Comparison of ENCODE assay signal across 8 cellular contexts in genomic region chr16:89256651-89257254, GRCh38. TPM values are rescaled to one million over a fixed set of nuclear protein-coding genes. Genes with fewer than 3 reads are reported as not detected.
A peak's percentile ranks its signal among the peaks of the same experiment; 100 is the strongest.
DNase-seq lines count a peak whose midpoint lies in the region; ATAC-seq, FAIRE-seq and TF ChIP-seq lines count a peak whose summit lies in the region.

No MANE protein-coding gene starts in this region.

- peaks cover 19% of the 10 kb centered on the region for H3K4me1 Mint-ChIP-seq in T-helper 17 cell

- H3K4me1 ChIP-seq in GM23248 (ENCODE audit: insufficient read depth), result no peaks in the 10 kb centered on the region
- H3K4me1 ChIP-seq in iPS DF 6.9 (ENCODE audit: control insufficient read depth, insufficient read depth, low read length), result no peaks in the 10 kb centered on the region
- H3K4me1 ChIP-seq in small intestine (ENCODE audit: control insufficient read depth in 2 of 2, insufficient read depth in 1 of 2, low read depth in 1 of 2, low read length in 1 of 2), result peaks cover 0 to 1% of the 10 kb centered on the region in 2 donors

- no peak overlapping the region for H3K27ac ChIP-seq in GM23248
- no peak overlapping the region for H3K27ac ChIP-seq in iPS DF 6.9 (ENCODE audit: low read length)
- H3K27ac ChIP-seq in small intestine (ENCODE audit: low read depth in 1 of 2, low read length in 1 of 2), result peak overlapping the region; percentile 49 to 90

- peak overlapping the region; percentile 54; the same call in 1 of the 2 replicates for H3K9ac ChIP-seq in GM23248

- peak overlapping the region; percentile 89 for H3K4me3 Mint-ChIP-seq in T-helper 17 cell

- TF ChIP-seq POLR2A in GM18505 (IDR thresholded peaks at IDR 0.05; ENCODE audit: borderline replicate concordance, extremely low read depth, insufficient read depth, insufficient read length), result no peak

- H3F3A ChIP-seq in GM23248 (ENCODE audit: insufficient read depth), result no peaks in the 10 kb centered on the region

- peak overlapping the region; percentile 58 for H3K4me3 ChIP-seq in GM23248
- H3K4me3 ChIP-seq in iPS DF 6.9 (ENCODE audit: low read length), result peak overlapping the region; percentile 8; the same call in 1 of the 2 replicates
- peak overlapping the region in 1 of 2 donors; percentile 59 for H3K4me3 ChIP-seq in small intestine (ENCODE audit: low read depth in 1 of 2, low read length in 2 of 2)

- H4K20me1 ChIP-seq in GM23248 (ENCODE audit: insufficient read depth), result no peaks in the 10 kb centered on the region

- H3K27ac Mint-ChIP-seq in T-helper 17 cell, result peak overlapping the region; percentile 63

- 5 to 14% methylated on average over 36 to 56 of the region's 57 CpGs for WGBS in GM23248 (ENCODE audit: low coverage in 1 of 2, low lambda C conversion rate in 2 of 2, missing lambda C conversion rate in 2 of 2), 2 experiments
- no CpG with 5 or more reads among the region's 57 CpGs for WGBS in iPS DF 6.9 (ENCODE audit: insufficient coverage, insufficient read length)
- 4 to 5% (median 5%) methylated on average over 48 to 57 of the region's 57 CpGs for WGBS in small intestine, 3 donors

- peak overlapping the region; percentile 33 for H3K4me2 ChIP-seq in GM23248 (ENCODE audit: unreplicated experiment)

- H2AFZ ChIP-seq in GM23248, result peak overlapping the region; percentile 23

- ATAC-seq in T-helper 17 cell, result peak; percentile 96
- no peak for ATAC-seq in HG02678 (IDR thresholded peaks at IDR 0.05; ENCODE audit: unreplicated experiment)
- ATAC-seq in GM18505 (IDR thresholded peaks at IDR 0.05; ENCODE audit: unreplicated experiment), result no peak

- FAIRE-seq in small intestine (lab: Jason Lieb, UNC), result no peak

- DNase-seq in GM23248, result peak; percentile 89
- DNase-seq in T-helper 17 cell, result peak; percentile 60 to 74 (median 61)
- peak in 33 of 56 donors; percentile 14 to 85 (median 48) for DNase-seq in amygdala (lab: John Stamatoyannopoulos, UW)
- no peak for DNase-seq in iPS DF 6.9 (ENCODE audit: low read depth, low spot score)
- DNase-seq in small intestine, result peak; percentile 87
- DNase-seq in NCI-H1048 (lab: John Stamatoyannopoulos, UW), result no peak

- no peaks in the 10 kb centered on the region for H3K36me3 Mint-ChIP-seq in T-helper 17 cell (ENCODE audit: low read depth)

- peaks cover 23% of the 10 kb centered on the region for H3K27me3 Mint-ChIP-seq in T-helper 17 cell

- no peaks in the 10 kb centered on the region for H3K27me3 ChIP-seq in GM23248 (replicated peaks; ENCODE audit: insufficient read depth)
- H3K27me3 ChIP-seq in iPS DF 6.9 (ENCODE audit: control insufficient read depth, insufficient read depth, low read length), result no peaks in the 10 kb centered on the region; the same call in 1 of the 2 replicates
- no peaks in the 10 kb centered on the region for H3K27me3 ChIP-seq in small intestine (ENCODE audit: control insufficient read depth in 2 of 2, insufficient read depth in 2 of 2, low read length in 2 of 2)

- no peaks in the 10 kb centered on the region for H3K79me2 ChIP-seq in GM23248 (ENCODE audit: insufficient read depth)

- no peaks in the 10 kb centered on the region for H3K9me2 ChIP-seq in GM23248 (ENCODE audit: insufficient read depth)

- no peaks in the 10 kb centered on the region for H3K9me3 ChIP-seq in GM23248 (ENCODE audit: low read depth)
- H3K9me3 ChIP-seq in T-helper 17 cell (ENCODE audit: control insufficient read depth, low read length, poor library complexity, severe bottlenecking), result no peaks in the 10 kb centered on the region
- no peaks in the 10 kb centered on the region for H3K9me3 ChIP-seq in iPS DF 6.9 (ENCODE audit: control insufficient read depth, insufficient read depth, low read length)
- no peaks in the 10 kb centered on the region for H3K9me3 ChIP-seq in small intestine (ENCODE audit: control insufficient read depth, low read depth)

- in situ Hi-C loops in GM23248 (cut with MboI), result no loop called here

- H3K36me3 ChIP-seq in GM23248 (ENCODE audit: low read depth), result no peaks in the 10 kb centered on the region
- H3K36me3 ChIP-seq in iPS DF 6.9 (ENCODE audit: control insufficient read depth, insufficient read depth, low read length), result no peaks in the 10 kb centered on the region
- no peaks in the 10 kb centered on the region for H3K36me3 ChIP-seq in small intestine (ENCODE audit: control insufficient read depth in 2 of 2, insufficient read depth in 2 of 2, low read length in 2 of 2)

RNA-seq across cellular contexts. Expression of gene ZNF778, which starts 39.2 kb away (rescaled TPM):
- total RNA-seq in GM23248 (2014; rRNA removed; shearing (Covaris generic)), result 3.6 and 16.6 TPM in 2 replicates
- polyA plus RNA-seq in GM23248 (2016; fragmentation: Nextera tagmentation; extraction: Ambion mirVana), result 3.0 and 4.0 TPM in 2 replicates
- total RNA-seq in T-helper 17 cell, result 1 to 10 TPM; 4.1 to 8.1 TPM
- 1 to 10 TPM in 2 of 3 donors, under 1 TPM in 1; 0.89 to 1.2 (median 1.1) TPM for polyA plus RNA-seq in small intestine

RNA-seq across cellular contexts. Expression of gene SLC22A31, which starts 56.4 kb away (rescaled TPM):
- not detected in 2 replicates for total RNA-seq in GM23248 (2014; rRNA removed; shearing (Covaris generic))
- not detected in 2 replicates for polyA plus RNA-seq in GM23248 (2016; fragmentation: Nextera tagmentation; extraction: Ambion mirVana)
- under 1 TPM; 0.52 to 0.76 TPM for total RNA-seq in T-helper 17 cell
- polyA plus RNA-seq in small intestine, result 1 to 10 TPM in 2 of 3 donors, under 1 TPM in 1; 0.67 to 2.4 (median 1.2) TPM

Comparison
In these comparisons a context has a peak if more than half of its experiments do, and no peak if none do; other contexts are left out.
1. DNase-seq: peak in GM23248 (single experiment), T-helper 17 cell (3 of 3), amygdala (33 of 56) and small intestine (single experiment); none in iPS DF 6.9 (single experiment) and NCI-H1048 (single experiment).
2. H3K27ac ChIP-seq: peak in small intestine (2 of 2); none in GM23248 (single experiment) and iPS DF 6.9 (single experiment).